8 cellular contexts compared by ENCODE assay signal in genomic region chr3:172750368-172751187, GRCh38. TPM values are rescaled to one million over a fixed set of nuclear protein-coding genes. Genes with fewer than 3 reads are reported as not detected.
DNase-seq lines count a peak whose midpoint lies in the region; ATAC-seq lines count a peak whose summit lies in the region.

A gene with protein sequence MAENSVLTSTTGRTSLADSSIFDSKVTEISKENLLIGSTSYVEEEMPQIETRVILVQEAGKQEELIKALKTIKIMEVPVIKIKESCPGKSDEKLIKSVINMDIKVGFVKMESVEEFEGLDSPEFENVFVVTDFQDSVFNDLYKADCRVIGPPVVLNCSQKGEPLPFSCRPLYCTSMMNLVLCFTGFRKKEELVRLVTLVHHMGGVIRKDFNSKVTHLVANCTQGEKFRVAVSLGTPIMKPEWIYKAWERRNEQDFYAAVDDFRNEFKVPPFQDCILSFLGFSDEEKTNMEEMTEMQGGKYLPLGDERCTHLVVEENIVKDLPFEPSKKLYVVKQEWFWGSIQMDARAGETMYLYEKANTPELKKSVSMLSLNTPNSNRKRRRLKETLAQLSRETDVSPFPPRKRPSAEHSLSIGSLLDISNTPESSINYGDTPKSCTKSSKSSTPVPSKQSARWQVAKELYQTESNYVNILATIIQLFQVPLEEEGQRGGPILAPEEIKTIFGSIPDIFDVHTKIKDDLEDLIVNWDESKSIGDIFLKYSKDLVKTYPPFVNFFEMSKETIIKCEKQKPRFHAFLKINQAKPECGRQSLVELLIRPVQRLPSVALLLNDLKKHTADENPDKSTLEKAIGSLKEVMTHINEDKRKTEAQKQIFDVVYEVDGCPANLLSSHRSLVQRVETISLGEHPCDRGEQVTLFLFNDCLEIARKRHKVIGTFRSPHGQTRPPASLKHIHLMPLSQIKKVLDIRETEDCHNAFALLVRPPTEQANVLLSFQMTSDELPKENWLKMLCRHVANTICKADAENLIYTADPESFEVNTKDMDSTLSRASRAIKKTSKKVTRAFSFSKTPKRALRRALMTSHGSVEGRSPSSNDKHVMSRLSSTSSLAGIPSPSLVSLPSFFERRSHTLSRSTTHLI (plus strand): TSS chr3:172750726. CDS start chr3:172754531, 3,805 bp downstream.

- peaks cover 20% of the 10 kb centered on the region for H3K36me3 Mint-ChIP-seq in dendritic cell treated with granulocyte-macrophage colony-stimulating factor and Interleukin-4, amounts not matched to agents 40 ng/mL and 50 ng/mL, for 4 days (ENCODE audit: low read depth)

- H3K9me3 Mint-ChIP-seq in dendritic cell treated with granulocyte-macrophage colony-stimulating factor and Interleukin-4, amounts not matched to agents 40 ng/mL and 50 ng/mL, for 4 days = no peaks in the 10 kb centered on the region

- peak; percentile 97 for ATAC-seq in GM19395 (IDR thresholded peaks at IDR 0.05; ENCODE audit: unreplicated experiment)
- peak; percentile 98 for ATAC-seq in HG03565 (IDR thresholded peaks at IDR 0.05; ENCODE audit: unreplicated experiment)
- peak; percentile 98 for ATAC-seq in left lobe of liver

- H3K4me1 Mint-ChIP-seq in dendritic cell treated with granulocyte-macrophage colony-stimulating factor and Interleukin-4, amounts not matched to agents 40 ng/mL and 50 ng/mL, for 4 days (ENCODE audit: low read depth) = peaks cover 22% of the 10 kb centered on the region

- peak within 1 kb of the TSS; percentile 96 for H3K4me3 Mint-ChIP-seq in dendritic cell treated with granulocyte-macrophage colony-stimulating factor and Interleukin-4, amounts not matched to agents 40 ng/mL and 50 ng/mL, for 4 days

- intact Hi-C loops in dendritic cell treated with granulocyte-macrophage colony-stimulating factor and Interleukin-4, amounts not matched to agents 40 ng/mL and 50 ng/mL, for 4 days (cut with micrococcal nuclease) = loop anchor here (1.0 to 2.0 kb wide), 3 partner anchors 39 to 77 kb away; partner anchors contain the start of gene NCEH1

- H3K27me3 Mint-ChIP-seq in dendritic cell treated with granulocyte-macrophage colony-stimulating factor and Interleukin-4, amounts not matched to agents 40 ng/mL and 50 ng/mL, for 4 days = no peaks in the 10 kb centered on the region

- H3K27ac Mint-ChIP-seq in dendritic cell treated with granulocyte-macrophage colony-stimulating factor and Interleukin-4, amounts not matched to agents 40 ng/mL and 50 ng/mL, for 4 days = peak within 1 kb of the TSS; percentile 91

- DNase-seq in CD1c-positive myeloid dendritic cell (ENCODE audit: extremely low spot score) (peak; percentile 100), NCI-H748 treated with DMSO at 0.1 percent for 48 hours (lab: John Stamatoyannopoulos, UW) (peak; percentile 95), left lobe of liver (ENCODE audit: low spot score) (peak; percentile 99)
- peak; percentile 89 to 97 for DNase-seq in activated CD4-positive, alpha-beta T cell treated with anti-CD3 and anti-CD28 coated beads, Interleukin-2, amount 50 U/mL, for 24 hours (ENCODE audit: low read depth in 1 of 2, low spot score in 1 of 2)
- DNase-seq in stimulated activated CD4-positive, alpha-beta T cell treated with anti-CD3 and anti-CD28 coated beads, Interleukin-2, amount 100 ng/mL, for 4 hours (ENCODE audit: low read depth) = peak; percentile 93

RNA-seq across cellular contexts. Expression of the gene that starts here (rescaled TPM):
- total RNA-seq in left lobe of liver = 1.6 TPM

Comparison
In these comparisons a context has a peak if more than half of its experiments do, and no peak if none do; other contexts are left out.
1. Peak in every context shown above with its lines: DNase-seq and ATAC-seq.